Comparison of ENCODE assay signal across 20 cellular contexts in genomic region chr15:62186578-62186977, GRCh38. TPM values are rescaled to one million over a fixed set of nuclear protein-coding genes. Genes with fewer than 3 reads are reported as not detected.
"Had no signal": no experiment of that assay in that cellular context is flagged by ENCODE, and none has a peak within 500 bp of the region (broad histone marks: within the 10 kb centered on the region; RNA-seq: fewer than 3 reads in every experiment).

No MANE protein-coding gene starts in this region.

- DNase-seq: hippocampal formation; hypothalamus; immature natural killer cell; islet precursor cell; kidney; kidney glomerular epithelial cell; left cardiac atrium; left colon; left ventricle myocardium inferior; lower lobe of right lung; mammary epithelial cell; mesenchymal stem cell; midbrain; mucosa of descending colon; naive B cell; naive thymus-derived CD4-positive, alpha-beta T cell had no signal

- ATAC-seq: left cardiac atrium; left colon; left lobe of liver; left lung; lower lobe of right lung; mucosa of descending colon; naive thymus-derived CD4-positive, alpha-beta T cell had no signal

RNA-seq across cellular contexts. Expression of gene C2CD4B, which starts 21.5 kb away (rescaled TPM):
- total RNA-seq: mammary epithelial cell, mesothelial cell of epicardium, myocyte had no signal
